2 cellular contexts compared by ENCODE assay signal in the genomic region with DNA sequence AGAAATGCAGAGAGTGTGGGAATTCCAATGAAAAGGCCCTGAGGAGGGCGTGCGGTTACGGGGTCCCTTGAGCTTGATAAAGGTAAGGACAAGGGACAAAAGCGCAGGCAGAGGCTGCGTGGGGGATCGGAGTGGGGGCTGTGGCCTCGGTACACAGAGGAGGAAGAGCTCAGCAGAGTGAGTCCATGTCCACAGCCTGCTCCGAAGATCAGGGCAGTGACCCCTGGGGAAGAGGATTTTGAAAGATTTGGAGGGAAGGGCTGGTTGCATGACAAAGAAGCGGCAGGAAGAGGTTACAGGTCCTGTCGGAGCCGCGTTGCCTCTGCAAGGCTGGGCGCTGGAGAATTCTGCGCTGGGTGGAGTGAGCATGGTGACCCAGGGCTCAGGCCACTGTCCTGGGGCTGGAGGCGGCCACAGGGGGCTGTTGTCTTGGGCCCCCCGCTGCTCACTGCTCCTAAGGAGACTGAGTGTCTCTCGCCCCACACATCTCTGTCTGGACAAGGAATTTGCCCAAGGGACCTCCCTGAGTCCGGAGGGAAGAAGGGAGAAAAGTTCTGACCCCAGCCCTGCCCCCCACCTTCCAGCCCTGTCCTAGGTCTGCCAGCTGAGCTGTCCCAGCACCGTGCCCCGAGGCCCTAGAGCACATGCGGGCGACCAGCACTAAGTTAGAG.
TF ChIP-seq lines count a peak whose summit lies in the region.

No MANE protein-coding gene starts in this region.

TF ChIP-seq in SK-N-SH, 30 proteins besides CTCF, POLR2A, EP300 and RAD21 (continued from another document):
- TF ChIP-seq, protein P1, sequence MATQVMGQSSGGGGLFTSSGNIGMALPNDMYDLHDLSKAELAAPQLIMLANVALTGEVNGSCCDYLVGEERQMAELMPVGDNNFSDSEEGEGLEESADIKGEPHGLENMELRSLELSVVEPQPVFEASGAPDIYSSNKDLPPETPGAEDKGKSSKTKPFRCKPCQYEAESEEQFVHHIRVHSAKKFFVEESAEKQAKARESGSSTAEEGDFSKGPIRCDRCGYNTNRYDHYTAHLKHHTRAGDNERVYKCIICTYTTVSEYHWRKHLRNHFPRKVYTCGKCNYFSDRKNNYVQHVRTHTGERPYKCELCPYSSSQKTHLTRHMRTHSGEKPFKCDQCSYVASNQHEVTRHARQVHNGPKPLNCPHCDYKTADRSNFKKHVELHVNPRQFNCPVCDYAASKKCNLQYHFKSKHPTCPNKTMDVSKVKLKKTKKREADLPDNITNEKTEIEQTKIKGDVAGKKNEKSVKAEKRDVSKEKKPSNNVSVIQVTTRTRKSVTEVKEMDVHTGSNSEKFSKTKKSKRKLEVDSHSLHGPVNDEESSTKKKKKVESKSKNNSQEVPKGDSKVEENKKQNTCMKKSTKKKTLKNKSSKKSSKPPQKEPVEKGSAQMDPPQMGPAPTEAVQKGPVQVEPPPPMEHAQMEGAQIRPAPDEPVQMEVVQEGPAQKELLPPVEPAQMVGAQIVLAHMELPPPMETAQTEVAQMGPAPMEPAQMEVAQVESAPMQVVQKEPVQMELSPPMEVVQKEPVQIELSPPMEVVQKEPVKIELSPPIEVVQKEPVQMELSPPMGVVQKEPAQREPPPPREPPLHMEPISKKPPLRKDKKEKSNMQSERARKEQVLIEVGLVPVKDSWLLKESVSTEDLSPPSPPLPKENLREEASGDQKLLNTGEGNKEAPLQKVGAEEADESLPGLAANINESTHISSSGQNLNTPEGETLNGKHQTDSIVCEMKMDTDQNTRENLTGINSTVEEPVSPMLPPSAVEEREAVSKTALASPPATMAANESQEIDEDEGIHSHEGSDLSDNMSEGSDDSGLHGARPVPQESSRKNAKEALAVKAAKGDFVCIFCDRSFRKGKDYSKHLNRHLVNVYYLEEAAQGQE (IDR thresholded peaks at IDR 0.05; ENCODE audit: low read depth, low read length) = no peak
- TF ChIP-seq, protein P2, sequence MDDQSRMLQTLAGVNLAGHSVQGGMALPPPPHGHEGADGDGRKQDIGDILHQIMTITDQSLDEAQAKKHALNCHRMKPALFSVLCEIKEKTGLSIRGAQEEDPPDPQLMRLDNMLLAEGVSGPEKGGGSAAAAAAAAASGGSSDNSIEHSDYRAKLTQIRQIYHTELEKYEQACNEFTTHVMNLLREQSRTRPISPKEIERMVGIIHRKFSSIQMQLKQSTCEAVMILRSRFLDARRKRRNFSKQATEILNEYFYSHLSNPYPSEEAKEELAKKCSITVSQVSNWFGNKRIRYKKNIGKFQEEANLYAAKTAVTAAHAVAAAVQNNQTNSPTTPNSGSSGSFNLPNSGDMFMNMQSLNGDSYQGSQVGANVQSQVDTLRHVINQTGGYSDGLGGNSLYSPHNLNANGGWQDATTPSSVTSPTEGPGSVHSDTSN (IDR thresholded peaks at IDR 0.05) = no peak
- TF ChIP-seq SMC3 (IDR thresholded peaks at IDR 0.05; ENCODE audit: low read depth, low read length) (no peak), SIN3A (IDR thresholded peaks at IDR 0.05; ENCODE audit: borderline replicate concordance, low read depth, low read length) (no peak), YY1 (IDR thresholded peaks at IDR 0.05; ENCODE audit: low read depth) (no peak), FOXJ3 (CRISPR knock-in tag; IDR thresholded peaks at IDR 0.05) (no peak), RCOR1 (IDR thresholded peaks at IDR 0.05; ENCODE audit: low read length) (no peak), GABPA (IDR thresholded peaks at IDR 0.05; ENCODE audit: low read depth) (no peak)
- TF ChIP-seq, protein P3, sequence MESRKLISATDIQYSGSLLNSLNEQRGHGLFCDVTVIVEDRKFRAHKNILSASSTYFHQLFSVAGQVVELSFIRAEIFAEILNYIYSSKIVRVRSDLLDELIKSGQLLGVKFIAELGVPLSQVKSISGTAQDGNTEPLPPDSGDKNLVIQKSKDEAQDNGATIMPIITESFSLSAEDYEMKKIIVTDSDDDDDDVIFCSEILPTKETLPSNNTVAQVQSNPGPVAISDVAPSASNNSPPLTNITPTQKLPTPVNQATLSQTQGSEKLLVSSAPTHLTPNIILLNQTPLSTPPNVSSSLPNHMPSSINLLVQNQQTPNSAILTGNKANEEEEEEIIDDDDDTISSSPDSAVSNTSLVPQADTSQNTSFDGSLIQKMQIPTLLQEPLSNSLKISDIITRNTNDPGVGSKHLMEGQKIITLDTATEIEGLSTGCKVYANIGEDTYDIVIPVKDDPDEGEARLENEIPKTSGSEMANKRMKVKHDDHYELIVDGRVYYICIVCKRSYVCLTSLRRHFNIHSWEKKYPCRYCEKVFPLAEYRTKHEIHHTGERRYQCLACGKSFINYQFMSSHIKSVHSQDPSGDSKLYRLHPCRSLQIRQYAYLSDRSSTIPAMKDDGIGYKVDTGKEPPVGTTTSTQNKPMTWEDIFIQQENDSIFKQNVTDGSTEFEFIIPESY (IDR thresholded peaks at IDR 0.05; ENCODE audit: borderline replicate concordance, low read depth) = no peak

TF ChIP-seq in SK-N-SH treated with all-trans-retinoic acid at 6 μM for 48 hours, 23 proteins besides CTCF, POLR2A, EP300 and RAD21 (continued from another document):
- TF ChIP-seq, protein P4, sequence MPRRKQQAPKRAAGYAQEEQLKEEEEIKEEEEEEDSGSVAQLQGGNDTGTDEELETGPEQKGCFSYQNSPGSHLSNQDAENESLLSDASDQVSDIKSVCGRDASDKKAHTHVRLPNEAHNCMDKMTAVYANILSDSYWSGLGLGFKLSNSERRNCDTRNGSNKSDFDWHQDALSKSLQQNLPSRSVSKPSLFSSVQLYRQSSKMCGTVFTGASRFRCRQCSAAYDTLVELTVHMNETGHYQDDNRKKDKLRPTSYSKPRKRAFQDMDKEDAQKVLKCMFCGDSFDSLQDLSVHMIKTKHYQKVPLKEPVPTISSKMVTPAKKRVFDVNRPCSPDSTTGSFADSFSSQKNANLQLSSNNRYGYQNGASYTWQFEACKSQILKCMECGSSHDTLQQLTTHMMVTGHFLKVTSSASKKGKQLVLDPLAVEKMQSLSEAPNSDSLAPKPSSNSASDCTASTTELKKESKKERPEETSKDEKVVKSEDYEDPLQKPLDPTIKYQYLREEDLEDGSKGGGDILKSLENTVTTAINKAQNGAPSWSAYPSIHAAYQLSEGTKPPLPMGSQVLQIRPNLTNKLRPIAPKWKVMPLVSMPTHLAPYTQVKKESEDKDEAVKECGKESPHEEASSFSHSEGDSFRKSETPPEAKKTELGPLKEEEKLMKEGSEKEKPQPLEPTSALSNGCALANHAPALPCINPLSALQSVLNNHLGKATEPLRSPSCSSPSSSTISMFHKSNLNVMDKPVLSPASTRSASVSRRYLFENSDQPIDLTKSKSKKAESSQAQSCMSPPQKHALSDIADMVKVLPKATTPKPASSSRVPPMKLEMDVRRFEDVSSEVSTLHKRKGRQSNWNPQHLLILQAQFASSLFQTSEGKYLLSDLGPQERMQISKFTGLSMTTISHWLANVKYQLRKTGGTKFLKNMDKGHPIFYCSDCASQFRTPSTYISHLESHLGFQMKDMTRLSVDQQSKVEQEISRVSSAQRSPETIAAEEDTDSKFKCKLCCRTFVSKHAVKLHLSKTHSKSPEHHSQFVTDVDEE (CRISPR knock-in tag; IDR thresholded peaks at IDR 0.05) = no peak
- TF ChIP-seq, protein P5, sequence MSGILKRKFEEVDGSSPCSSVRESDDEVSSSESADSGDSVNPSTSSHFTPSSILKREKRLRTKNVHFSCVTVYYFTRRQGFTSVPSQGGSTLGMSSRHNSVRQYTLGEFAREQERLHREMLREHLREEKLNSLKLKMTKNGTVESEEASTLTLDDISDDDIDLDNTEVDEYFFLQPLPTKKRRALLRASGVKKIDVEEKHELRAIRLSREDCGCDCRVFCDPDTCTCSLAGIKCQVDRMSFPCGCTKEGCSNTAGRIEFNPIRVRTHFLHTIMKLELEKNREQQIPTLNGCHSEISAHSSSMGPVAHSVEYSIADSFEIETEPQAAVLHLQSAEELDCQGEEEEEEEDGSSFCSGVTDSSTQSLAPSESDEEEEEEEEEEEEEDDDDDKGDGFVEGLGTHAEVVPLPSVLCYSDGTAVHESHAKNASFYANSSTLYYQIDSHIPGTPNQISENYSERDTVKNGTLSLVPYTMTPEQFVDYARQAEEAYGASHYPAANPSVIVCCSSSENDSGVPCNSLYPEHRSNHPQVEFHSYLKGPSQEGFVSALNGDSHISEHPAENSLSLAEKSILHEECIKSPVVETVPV (CRISPR knock-in tag; IDR thresholded peaks at IDR 0.05) = no peak
- TF ChIP-seq ZNF70 (CRISPR knock-in tag; IDR thresholded peaks at IDR 0.05) (no peak), ZFP3 (CRISPR knock-in tag; IDR thresholded peaks at IDR 0.05) (no peak), RARB (CRISPR knock-in tag; IDR thresholded peaks at IDR 0.05) (no peak), GLIS3 (CRISPR knock-in tag; IDR thresholded peaks at IDR 0.05) (no peak)
